Comparison of ENCODE assay signal across 21 cellular contexts in the genomic region with DNA sequence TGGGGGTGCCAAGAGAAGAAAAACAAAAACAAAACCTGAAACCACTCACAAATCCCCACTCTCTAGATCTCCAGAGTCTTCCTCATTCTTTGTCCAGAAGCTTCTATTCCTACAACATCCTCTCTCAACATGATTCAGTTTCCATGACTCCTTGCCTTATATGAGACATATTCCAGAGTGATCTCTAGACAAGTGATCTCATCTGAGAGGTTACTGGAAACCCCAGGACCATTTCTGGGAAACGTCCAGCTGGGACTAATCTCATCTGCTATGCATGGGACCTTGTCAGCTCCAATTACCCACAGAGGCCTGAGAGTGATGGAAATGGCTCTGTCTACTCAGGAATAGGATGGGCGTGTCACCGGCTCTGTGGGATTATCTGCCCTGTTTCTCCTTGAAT. TPM values are rescaled to one million over a fixed set of nuclear protein-coding genes. Genes with fewer than 3 reads are reported as not detected.
DNase-seq lines count a peak whose midpoint lies in the region; ATAC-seq and TF ChIP-seq lines count a peak whose summit lies in the region.
"Had no signal": no experiment of that assay in that cellular context is flagged by ENCODE, and none has a peak within 500 bp of the region (broad histone marks: within the 10 kb centered on the region; RNA-seq: fewer than 3 reads in every experiment).

No MANE protein-coding gene starts in this region.

- no peaks in the 10 kb centered on the region for H3K27me3 ChIP-seq in BE2C
- H3K27me3 ChIP-seq: BLaER1, upper lobe of left lung had no signal

- DNase-seq in BE2C (peak; percentile 55), OCI-M1 (lab: John Stamatoyannopoulos, UW) (peak; percentile 32), cardiac fibroblast (ENCODE audit: low read depth in 2 of 2) (peak; percentile 58 to 62), mucosa of descending colon (no peak), OCI-M2 (lab: John Stamatoyannopoulos, UW; ENCODE audit: unreplicated experiment) (no peak), activated T-cell treated with anti-CD3 and anti-CD28 coated beads for 4 hours (no peak), left colon (no peak)
- DNase-seq: activated CD8-positive, alpha-beta memory T cell treated with anti-CD3 and anti-CD28 coated beads for 24 hours; activated naive CD4-positive, alpha-beta T cell; cerebellar nuclear complex; DND-41; foreskin melanocyte; GOT3; immature natural killer cell; midbrain; NCI-H1930; NCI-H774; SHP77; upper lobe of left lung had no signal

- no peak overlapping the region for H3K4me3 ChIP-seq in BE2C (ENCODE audit: low read depth, low read length)
- no peak overlapping the region for H3K4me3 ChIP-seq in cardiac fibroblast (replicated peaks in 1 of 2; ENCODE audit: low read depth in 2 of 2, low read length in 2 of 2)
- no peak overlapping the region for H3K4me3 ChIP-seq in mucosa of descending colon
- H3K4me3 ChIP-seq: BLaER1, upper lobe of left lung had no signal

- H3K36me3 ChIP-seq in BE2C = no peaks in the 10 kb centered on the region
- H3K36me3 ChIP-seq in mucosa of descending colon (ENCODE audit: low read depth) = no peaks in the 10 kb centered on the region
- H3K36me3 ChIP-seq: BLaER1, upper lobe of left lung had no signal

- intact Hi-C loops in mucosa of descending colon (cut with DNase I, micrococcal nuclease) = no loop called here
- intact Hi-C loops in left colon (cut with DNase I, micrococcal nuclease) = no loop called here

- peaks cover 7% of the 10 kb centered on the region for H3K4me1 ChIP-seq in BE2C
- no peaks in the 10 kb centered on the region for H3K4me1 ChIP-seq in mucosa of descending colon (ENCODE audit: low read depth)
- H3K4me1 ChIP-seq: upper lobe of left lung had no signal

- H3K9me3 ChIP-seq in BE2C (no peaks in the 10 kb centered on the region), mucosa of descending colon (no peaks in the 10 kb centered on the region)
- H3K9me3 ChIP-seq: BLaER1, upper lobe of left lung had no signal

- TF ChIP-seq CTCF in BE2C (IDR thresholded peaks at IDR 0.05; ENCODE audit: low read depth, low read length) (no peak), cardiac fibroblast (IDR thresholded peaks at IDR 0.05; ENCODE audit: low read depth, low read length) (no peak), mucosa of descending colon (IDR thresholded peaks at IDR 0.05) (no peak)

- ATAC-seq in mucosa of descending colon = peak; percentile 19
- ATAC-seq in HG03097 (IDR thresholded peaks at IDR 0.05; ENCODE audit: low FRiP score, unreplicated experiment) = no peak
- no peak for ATAC-seq in left colon

RNA-seq across cellular contexts. Expression of gene GUCA1B, which starts 4.0 kb away (rescaled TPM):
- polyA plus RNA-seq in BE2C (2012; ENCODE audit: insufficient read depth, insufficient read length, low read depth) = 8.1 TPM
- total RNA-seq in mucosa of descending colon (1 to 10 TPM in 1 of 3 donors, under 1 TPM in 2; 0.81 to 3.1 (median 0.99) TPM), left colon (1 to 10 TPM in 1 of 2 donors, not detected in 1; 1.0 TPM)

RNA-seq across cellular contexts. Expression of gene GUCA1A, which starts 17.6 kb away (rescaled TPM):
- 0.56 TPM for polyA plus RNA-seq in BE2C (2012; ENCODE audit: insufficient read depth, insufficient read length, low read depth)
- total RNA-seq in mucosa of descending colon = not detected
- total RNA-seq in left colon = not detected
- total RNA-seq: upper lobe of left lung had no signal
- polyA plus RNA-seq: immature natural killer cell had no signal

RNA-seq across cellular contexts. Expression of gene MRPS10, which starts 26.9 kb away (rescaled TPM):
- polyA plus RNA-seq in BE2C (2012; ENCODE audit: insufficient read depth, insufficient read length, low read depth) = 52.2 TPM
- total RNA-seq in mucosa of descending colon = 10 to 100 TPM; 22.2 to 31.7 (median 31.5) TPM
- 10 to 100 TPM; 24.9 to 30.6 TPM for total RNA-seq in left colon

RNA-seq across cellular contexts. Expression of gene C6orf132, which starts 48.4 kb away (rescaled TPM):
- polyA plus RNA-seq in BE2C (2012; ENCODE audit: insufficient read depth, insufficient read length, low read depth) = 1.8 TPM
- total RNA-seq in mucosa of descending colon (10 to 100 TPM; 22.2 to 67.6 (median 57.6) TPM), left colon (10 to 100 TPM; 49.7 to 66.2 TPM)

Comparison
In these comparisons a context has a peak if more than half of its experiments do, and no peak if none do; other contexts are left out.
1. DNase-seq: peak in BE2C (single experiment), OCI-M1 (single experiment) and cardiac fibroblast (2 of 2); none in mucosa of descending colon (0 of 3), OCI-M2 (single experiment), activated T-cell treated with anti-CD3 and anti-CD28 coated beads for 4 hours (single experiment) and left colon (0 of 2).